9 cellular contexts compared by ENCODE assay signal in the genomic region with DNA sequence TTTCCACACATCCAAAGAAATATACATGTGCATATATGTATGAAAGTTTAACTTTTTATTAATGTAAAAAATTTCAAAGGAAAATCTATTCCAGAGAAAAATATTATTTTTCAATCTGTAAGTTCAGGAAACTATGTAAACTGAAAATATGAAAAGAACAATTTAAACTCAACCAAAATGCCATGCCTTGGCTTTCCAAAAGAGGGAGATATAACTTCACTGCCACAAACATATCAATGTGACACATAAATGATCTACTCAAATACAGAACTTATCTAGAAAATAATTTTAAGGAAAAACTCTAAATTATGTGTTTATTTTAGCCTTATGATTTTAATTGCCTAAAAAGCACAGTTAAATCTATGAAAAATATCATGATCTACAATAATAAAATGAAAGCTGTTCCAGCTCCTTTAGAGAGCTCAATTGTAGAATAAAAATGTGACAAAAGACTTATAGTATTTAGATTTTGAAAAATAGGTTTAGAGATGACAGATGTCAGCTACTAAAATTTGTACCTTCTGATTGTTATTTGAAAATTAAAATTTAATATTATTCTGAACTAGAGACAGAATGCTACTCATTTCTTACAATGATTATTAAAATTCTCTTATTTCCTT.
A peak's percentile ranks its signal among the peaks of the same experiment; 100 is the strongest.
DNase-seq lines count a peak whose midpoint lies in the region; ATAC-seq, FAIRE-seq and TF ChIP-seq lines count a peak whose summit lies in the region.
"Had no signal": no experiment of that assay in that cellular context is flagged by ENCODE, and none has a peak within 500 bp of the region (broad histone marks: within the 10 kb centered on the region; RNA-seq: fewer than 3 reads in every experiment).

No MANE protein-coding gene starts in this region.

- TF ChIP-seq CTCF in HEK293 (tag by site-specific recombination; IDR thresholded peaks at IDR 0.05) (no peak), astrocyte (IDR thresholded peaks at IDR 0.05; ENCODE audit: insufficient read depth, low read depth, low read length) (peak; percentile 71), liver (IDR thresholded peaks at IDR 0.05; ENCODE audit: low read depth, low read length, missing input control) (peak; percentile 76)

- no peaks in the 10 kb centered on the region for H4K20me1 ChIP-seq in astrocyte (ENCODE audit: insufficient read depth, low read length)

- H3K9me3 Mint-ChIP-seq in astrocyte (ENCODE audit: unreplicated experiment), result no peaks in the 10 kb centered on the region
- H3K9me3 Mint-ChIP-seq: naive thymus-derived CD8-positive, alpha-beta T cell had no signal

- H3K36me3 Mint-ChIP-seq in astrocyte (ENCODE audit: low read depth, unreplicated experiment), result peaks cover 5% of the 10 kb centered on the region

- no peak overlapping the region for H2AFZ ChIP-seq in astrocyte (ENCODE audit: low read depth, low read length)

- intact Hi-C loops in posterior vena cava (cut with DNase I), result no loop called here

- H3K27ac Mint-ChIP-seq in astrocyte (ENCODE audit: unreplicated experiment), result no peak overlapping the region

- no peak for ATAC-seq in HG03025 (IDR thresholded peaks at IDR 0.05; ENCODE audit: low FRiP score, unreplicated experiment)
- ATAC-seq: naive thymus-derived CD8-positive, alpha-beta T cell had no signal

- FAIRE-seq in astrocyte (lab: Jason Lieb, UNC), result no peak

- H3K4me3 ChIP-seq in HEK293 (ENCODE audit: low read depth, low read length), result no peak overlapping the region
- H3K4me3 ChIP-seq in astrocyte (ENCODE audit: insufficient read depth, low read depth, low read length), result no peak overlapping the region
- no peak overlapping the region for H3K4me3 ChIP-seq in liver (ENCODE audit: low read depth in 1 of 3, low read length in 3 of 3)

- no peak overlapping the region for H3K4me3 Mint-ChIP-seq in astrocyte (ENCODE audit: unreplicated experiment)
- H3K4me3 Mint-ChIP-seq: naive thymus-derived CD8-positive, alpha-beta T cell had no signal

- no peaks in the 10 kb centered on the region for H3K36me3 ChIP-seq in HEK293 (ENCODE audit: control insufficient read depth in 2 of 2, insufficient read depth in 1 of 2, low read length in 2 of 2)
- H3K36me3 ChIP-seq in astrocyte (ENCODE audit: insufficient read depth, low read length), result no peaks in the 10 kb centered on the region
- H3K36me3 ChIP-seq in liver (ENCODE audit: control insufficient read depth in 4 of 4, insufficient read depth in 3 of 4, low read depth in 1 of 4, low read length in 3 of 4), result peaks cover 0 to 5% (median 1%) of the 10 kb centered on the region in 4 donors

- CTCF ChIA-PET in HEK293 (lab: Yijun Ruan, JAX), result interaction anchor here (0.7 to 1.5 kb wide), 4 partner anchors 18 to 188 kb away, joined by 3 to 4 read pairs (median 4); no protein-coding TSS in a partner anchor

- peaks cover 2% of the 10 kb centered on the region for H3K4me1 Mint-ChIP-seq in astrocyte (ENCODE audit: low read depth, unreplicated experiment)
- H3K4me1 Mint-ChIP-seq: naive thymus-derived CD8-positive, alpha-beta T cell had no signal

- H3K9me3 ChIP-seq in HEK293 (ENCODE audit: control insufficient read depth, insufficient read depth, low read depth, low read length) (no peaks in the 10 kb centered on the region), astrocyte (ENCODE audit: insufficient read depth, low read depth, low read length) (no peaks in the 10 kb centered on the region), liver (ENCODE audit: control insufficient read depth in 4 of 4, low read length in 3 of 4) (no peaks in the 10 kb centered on the region)

- peaks cover 7% of the 10 kb centered on the region for H3K79me2 ChIP-seq in astrocyte (ENCODE audit: insufficient read depth, low read length)

- H3K27ac ChIP-seq in HEK293 (ENCODE audit: extremely low read depth, low read depth, low read length), result no peak overlapping the region
- no peak overlapping the region for H3K27ac ChIP-seq in astrocyte (ENCODE audit: low read depth, low read length)
- no peak overlapping the region for H3K27ac ChIP-seq in liver (ENCODE audit: low read depth in 1 of 2, low read length in 2 of 2)

- POLR2A ChIA-PET in HEK293 (lab: Yijun Ruan, JAX), result no interaction called here

- peak; percentile 25 for DNase-seq in D341Med (ENCODE audit: low spot score)
- DNase-seq in astrocyte (ENCODE audit: low read depth), result peak; percentile 5
- DNase-seq in posterior vena cava (ENCODE audit: low spot score), result no peak
- no peak for DNase-seq in NCI-H774 (lab: John Stamatoyannopoulos, UW)
- no peak for DNase-seq in nucleus accumbens (lab: John Stamatoyannopoulos, UW)

- H3K27me3 ChIP-seq in astrocyte (ENCODE audit: insufficient read depth, low read length) (no peaks in the 10 kb centered on the region), liver (ENCODE audit: control insufficient read depth in 4 of 4, insufficient read depth in 4 of 4, low read length in 3 of 4) (no peaks in the 10 kb centered on the region)

- H3K27me3 Mint-ChIP-seq in astrocyte (ENCODE audit: low read depth, unreplicated experiment), result no peaks in the 10 kb centered on the region
- H3K27me3 Mint-ChIP-seq: naive thymus-derived CD8-positive, alpha-beta T cell had no signal

- TF ChIP-seq RAD21 in liver (IDR thresholded peaks at IDR 0.05), result peak; percentile 91 to 95

- no peak overlapping the region for H3K4me2 ChIP-seq in astrocyte (ENCODE audit: low read length)

- H3K4me1 ChIP-seq in HEK293 (ENCODE audit: control insufficient read depth, insufficient read depth, low read length) (no peaks in the 10 kb centered on the region), astrocyte (ENCODE audit: insufficient read depth, low read length) (no peaks in the 10 kb centered on the region), liver (ENCODE audit: control insufficient read depth in 4 of 4, insufficient read depth in 4 of 4, low read length in 3 of 4) (no peaks in the 10 kb centered on the region)

- H3K9ac ChIP-seq in astrocyte (ENCODE audit: low read length) (no peak overlapping the region), liver (ENCODE audit: low read depth in 1 of 2, low read length in 2 of 2) (no peak overlapping the region)

TF ChIP-seq in HEK293, 187 proteins besides CTCF, POLR2A, EP300 and RAD21:
- no peak for TF ChIP-seq SALL2 (tag by site-specific recombination; IDR thresholded peaks at IDR 0.05; ENCODE audit: borderline replicate concordance)
- peak; percentile 38 for TF ChIP-seq ZNF654 (tag by site-specific recombination; IDR thresholded peaks at IDR 0.05; ENCODE audit: low read depth)
TF ChIP-seq in HEK293: peak in this region for 1.

TF ChIP-seq in liver, 16 proteins besides CTCF, POLR2A, EP300 and RAD21 (continues in another document):
- TF ChIP-seq SP1 (IDR thresholded peaks at IDR 0.05) (no peak), RXRA (IDR thresholded peaks at IDR 0.05) (no peak), ZBTB33 (IDR thresholded peaks at IDR 0.05) (no peak), FOXA1 (IDR thresholded peaks at IDR 0.05) (no peak), EGR1 (IDR thresholded peaks at IDR 0.05; ENCODE audit: low read depth in 2 of 2) (no peak), GABPA (IDR thresholded peaks at IDR 0.05 in 1 of 2, conservative IDR thresholded peaks at IDR 0.05 in 1 of 2) (no peak), FOXA2 (IDR thresholded peaks at IDR 0.05) (no peak), HNF4G (IDR thresholded peaks at IDR 0.05) (no peak), JUND (IDR thresholded peaks at IDR 0.05) (no peak), ATF3 (IDR thresholded peaks at IDR 0.05) (no peak), NR2F2 (IDR thresholded peaks at IDR 0.05) (no peak), HNF4A (conservative IDR thresholded peaks at IDR 0.05) (no peak), YY1 (IDR thresholded peaks at IDR 0.05) (no peak)
- TF ChIP-seq, protein P1, sequence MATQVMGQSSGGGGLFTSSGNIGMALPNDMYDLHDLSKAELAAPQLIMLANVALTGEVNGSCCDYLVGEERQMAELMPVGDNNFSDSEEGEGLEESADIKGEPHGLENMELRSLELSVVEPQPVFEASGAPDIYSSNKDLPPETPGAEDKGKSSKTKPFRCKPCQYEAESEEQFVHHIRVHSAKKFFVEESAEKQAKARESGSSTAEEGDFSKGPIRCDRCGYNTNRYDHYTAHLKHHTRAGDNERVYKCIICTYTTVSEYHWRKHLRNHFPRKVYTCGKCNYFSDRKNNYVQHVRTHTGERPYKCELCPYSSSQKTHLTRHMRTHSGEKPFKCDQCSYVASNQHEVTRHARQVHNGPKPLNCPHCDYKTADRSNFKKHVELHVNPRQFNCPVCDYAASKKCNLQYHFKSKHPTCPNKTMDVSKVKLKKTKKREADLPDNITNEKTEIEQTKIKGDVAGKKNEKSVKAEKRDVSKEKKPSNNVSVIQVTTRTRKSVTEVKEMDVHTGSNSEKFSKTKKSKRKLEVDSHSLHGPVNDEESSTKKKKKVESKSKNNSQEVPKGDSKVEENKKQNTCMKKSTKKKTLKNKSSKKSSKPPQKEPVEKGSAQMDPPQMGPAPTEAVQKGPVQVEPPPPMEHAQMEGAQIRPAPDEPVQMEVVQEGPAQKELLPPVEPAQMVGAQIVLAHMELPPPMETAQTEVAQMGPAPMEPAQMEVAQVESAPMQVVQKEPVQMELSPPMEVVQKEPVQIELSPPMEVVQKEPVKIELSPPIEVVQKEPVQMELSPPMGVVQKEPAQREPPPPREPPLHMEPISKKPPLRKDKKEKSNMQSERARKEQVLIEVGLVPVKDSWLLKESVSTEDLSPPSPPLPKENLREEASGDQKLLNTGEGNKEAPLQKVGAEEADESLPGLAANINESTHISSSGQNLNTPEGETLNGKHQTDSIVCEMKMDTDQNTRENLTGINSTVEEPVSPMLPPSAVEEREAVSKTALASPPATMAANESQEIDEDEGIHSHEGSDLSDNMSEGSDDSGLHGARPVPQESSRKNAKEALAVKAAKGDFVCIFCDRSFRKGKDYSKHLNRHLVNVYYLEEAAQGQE (IDR thresholded peaks at IDR 0.05), result no peak

Comparison
In these comparisons a context has a peak if more than half of its experiments do, and no peak if none do; other contexts are left out.
1. DNase-seq: peak in D341Med (single experiment) and astrocyte (single experiment); none in posterior vena cava (single experiment), NCI-H774 (single experiment) and nucleus accumbens (0 of 56).